Comparison of ENCODE assay signal across 20 cellular contexts in genomic region chr11:17952487-17952886, GRCh38.
"Had no signal": no experiment of that assay in that cellular context is flagged by ENCODE, and none has a peak within 500 bp of the region (broad histone marks: within the 10 kb centered on the region; RNA-seq: fewer than 3 reads in every experiment).

No MANE protein-coding gene starts in this region.

- H3K27me3 ChIP-seq: gastroesophageal sphincter, neutrophil, stomach, transverse colon had no signal

- H3K4me3 Mint-ChIP-seq: immature natural killer cell; naive thymus-derived CD8-positive, alpha-beta T cell had no signal

- H3K9me3 Mint-ChIP-seq: immature natural killer cell; naive thymus-derived CD8-positive, alpha-beta T cell had no signal

- H3K4me3 ChIP-seq: gastroesophageal sphincter, mucosa of descending colon, psoas muscle, stomach, thoracic aorta, transverse colon had no signal

- H3K27me3 Mint-ChIP-seq: naive thymus-derived CD8-positive, alpha-beta T cell had no signal

- H3K36me3 ChIP-seq: neutrophil, transverse colon had no signal

- H3K27ac ChIP-seq: gastroesophageal sphincter, neutrophil, psoas muscle, stomach, transverse colon had no signal

- H3K4me1 Mint-ChIP-seq: immature natural killer cell had no signal

- ATAC-seq: esophagus mucosa; gastroesophageal sphincter; left cardiac atrium; left ventricle myocardium superior; mucosa of descending colon; naive thymus-derived CD8-positive, alpha-beta T cell; sciatic nerve had no signal

- DNase-seq: effector memory CD4-positive, alpha-beta T cell; glutamatergic neuron; immature natural killer cell; left cardiac atrium; left ventricle myocardium superior; mucosa of descending colon; naive thymus-derived CD8-positive, alpha-beta T cell; psoas muscle; retina; small intestine; stimulated activated CD4-positive, alpha-beta T cell treated with anti-CD3 and anti-CD28 coated beads, Interleukin-12 subunit alpha, Interleukin-12 subunit beta, amount 100 ng/mL, for 4 hours; stimulated activated naive CD4-positive, alpha-beta T cell; stomach; substantia nigra; transverse colon had no signal

- H3K4me1 ChIP-seq: stomach, transverse colon had no signal

- H3K9me3 ChIP-seq: gastroesophageal sphincter, mucosa of descending colon, neutrophil, psoas muscle, stomach, thoracic aorta, transverse colon had no signal
